16 cellular contexts compared by ENCODE assay signal in genomic region chr21:17370263-17370662, GRCh38.
DNase-seq lines count a peak whose midpoint lies in the region; ATAC-seq and TF ChIP-seq lines count a peak whose summit lies in the region.
"Had no signal": no experiment of that assay in that cellular context is flagged by ENCODE, and none has a peak within 500 bp of the region (broad histone marks: within the 10 kb centered on the region; RNA-seq: fewer than 3 reads in every experiment).

No MANE protein-coding gene starts in this region.

- H3K27ac Mint-ChIP-seq in GM23338: 0 out of 2 replicates have a peak overlapping the region, but pooled peaks have one; percentile 34
- H3K27ac Mint-ChIP-seq: stimulated activated naive CD8-positive, alpha-beta T cell treated with anti-CD3 and anti-CD28 coated beads, Interleukin-15, amount 100 ng/mL, for 72 hours; T-helper 2 cell treated with Interferon-gamma antibody and Interleukin-4, amounts not matched to agents 5 μg/mL and 100 μg/mL, for 36 hours had no signal

- TF ChIP-seq CTCF in GM23338 (conservative IDR thresholded peaks at IDR 0.05; ENCODE audit: low read depth in 2 of 2) (no peak), esophagus squamous epithelium (IDR thresholded peaks at IDR 0.05) (no peak), WERI-Rb-1 (IDR thresholded peaks at IDR 0.05; ENCODE audit: low read depth, low read length) (no peak)

- H3K4ac ChIP-seq in trophoblast cell (ENCODE audit: low read depth, low read length) (no peak overlapping the region), mesenchymal stem cell (ENCODE audit: low read depth in 1 of 2, low read length in 2 of 2) (no peak overlapping the region)

- no peaks in the 10 kb centered on the region for H3K27me3 Mint-ChIP-seq in GM23338 (ENCODE audit: insufficient read depth, low read depth, poor library complexity)

- H3K79me2 ChIP-seq in GM23338 (replicated peaks; ENCODE audit: insufficient read depth) (no peaks in the 10 kb centered on the region), trophoblast cell (ENCODE audit: control insufficient read depth, insufficient read depth, low read length, poor library complexity) (no peaks in the 10 kb centered on the region)

- no peaks in the 10 kb centered on the region for H3K9me2 ChIP-seq in GM23338 (ENCODE audit: insufficient read depth)

- H3K4me1 Mint-ChIP-seq in GM23338: peaks cover 20% of the 10 kb centered on the region
- H3K4me1 Mint-ChIP-seq: stimulated activated naive CD8-positive, alpha-beta T cell treated with anti-CD3 and anti-CD28 coated beads, Interleukin-15, amount 100 ng/mL, for 72 hours had no signal

- H3K14ac ChIP-seq in trophoblast cell (ENCODE audit: low read length): no peak overlapping the region
- H3K14ac ChIP-seq in mesenchymal stem cell (ENCODE audit: low read length in 2 of 2): no peak overlapping the region

- H4K91ac ChIP-seq in trophoblast cell (ENCODE audit: low read depth, low read length): no peak overlapping the region
- no peak overlapping the region for H4K91ac ChIP-seq in mesenchymal stem cell (ENCODE audit: low read length)

- peaks cover 12% of the 10 kb centered on the region for H3K9me3 Mint-ChIP-seq in GM23338
- H3K9me3 Mint-ChIP-seq: T-helper 2 cell treated with Interferon-gamma antibody and Interleukin-4, amounts not matched to agents 5 μg/mL and 100 μg/mL, for 36 hours had no signal

- H3K79me1 ChIP-seq in trophoblast cell (ENCODE audit: low read length) (no peaks in the 10 kb centered on the region), mesenchymal stem cell (replicated peaks; ENCODE audit: low read length, poor library complexity, severe bottlenecking) (no peaks in the 10 kb centered on the region)

- no peaks in the 10 kb centered on the region for H3K9me3 ChIP-seq in esophagus squamous epithelium
- no peaks in the 10 kb centered on the region for H3K9me3 ChIP-seq in trophoblast cell (ENCODE audit: insufficient read depth, low read depth, low read length)
- no peaks in the 10 kb centered on the region for H3K9me3 ChIP-seq in WERI-Rb-1 (ENCODE audit: severe bottlenecking)
- no peaks in the 10 kb centered on the region for H3K9me3 ChIP-seq in mesenchymal stem cell (ENCODE audit: control insufficient read depth, low read length)
- H3K9me3 ChIP-seq: colonic mucosa, gastroesophageal sphincter had no signal

- ATAC-seq in GM23338: peak; percentile 25; the same call in 1 of the 3 replicates
- ATAC-seq: gastroesophageal sphincter; stimulated activated naive CD8-positive, alpha-beta T cell treated with anti-CD3 and anti-CD28 coated beads, Interleukin-15, amount 100 ng/mL, for 72 hours had no signal

- H4K20me1 ChIP-seq in GM23338 (replicated peaks; ENCODE audit: insufficient read depth): no peaks in the 10 kb centered on the region

- H4K12ac ChIP-seq in trophoblast cell (ENCODE audit: low read depth, low read length): no peak overlapping the region

- H3K27me3 ChIP-seq in GM23338 (ENCODE audit: insufficient read depth) (no peaks in the 10 kb centered on the region), esophagus squamous epithelium (no peaks in the 10 kb centered on the region), trophoblast cell (ENCODE audit: insufficient read depth, low read length) (no peaks in the 10 kb centered on the region), WERI-Rb-1 (ENCODE audit: insufficient read depth, low read depth, severe bottlenecking) (no peaks in the 10 kb centered on the region), mesenchymal stem cell (ENCODE audit: control insufficient read depth in 1 of 2, insufficient read depth in 1 of 2, low read length in 2 of 2) (no peaks in the 10 kb centered on the region)
- H3K27me3 ChIP-seq: colonic mucosa, gastroesophageal sphincter, neural progenitor cell had no signal

- H3K36me3 ChIP-seq in GM23338 (ENCODE audit: insufficient read depth) (no peaks in the 10 kb centered on the region), esophagus squamous epithelium (no peaks in the 10 kb centered on the region), trophoblast cell (ENCODE audit: control insufficient read depth in 1 of 2, insufficient read depth in 2 of 2, low read length in 2 of 2) (no peaks in the 10 kb centered on the region), WERI-Rb-1 (no peaks in the 10 kb centered on the region), mesenchymal stem cell (ENCODE audit: control insufficient read depth in 1 of 2, insufficient read depth in 2 of 2, low read depth in 1 of 2, low read length in 2 of 2) (no peaks in the 10 kb centered on the region)
- H3K36me3 ChIP-seq: colonic mucosa, gastroesophageal sphincter, neural progenitor cell had no signal

- H2BK5ac ChIP-seq in trophoblast cell (ENCODE audit: low read depth, low read length, poor library complexity) (no peak overlapping the region), mesenchymal stem cell (ENCODE audit: low read depth, low read length, poor library complexity, severe bottlenecking) (no peak overlapping the region)

- H3K23ac ChIP-seq in trophoblast cell (ENCODE audit: low read length): no peak overlapping the region
- H3K23ac ChIP-seq in mesenchymal stem cell (ENCODE audit: low read length in 2 of 2): no peak overlapping the region

- TF ChIP-seq POLR2A in esophagus squamous epithelium (IDR thresholded peaks at IDR 0.05): no peak

- H3K27ac ChIP-seq in GM23338 (ENCODE audit: low read depth) (no peak overlapping the region), esophagus squamous epithelium (peak overlapping the region; percentile 50 to 77 (median 65)), trophoblast cell (ENCODE audit: low read depth, low read length) (no peak overlapping the region), WERI-Rb-1 (no peak overlapping the region), mesenchymal stem cell (ENCODE audit: low read length, poor library complexity, severe bottlenecking) (no peak overlapping the region)
- H3K27ac ChIP-seq: colonic mucosa, gastroesophageal sphincter, neural progenitor cell had no signal

- H3F3A ChIP-seq in GM23338 (replicated peaks; ENCODE audit: low read depth): no peaks in the 10 kb centered on the region

- no peak overlapping the region for H3K18ac ChIP-seq in trophoblast cell (ENCODE audit: low read length)
- H3K18ac ChIP-seq in mesenchymal stem cell (ENCODE audit: low read depth in 1 of 2, low read length in 2 of 2): no peak overlapping the region

- peaks cover 13% of the 10 kb centered on the region for H3K36me3 Mint-ChIP-seq in GM23338 (ENCODE audit: low read depth)
- H3K36me3 Mint-ChIP-seq: neural progenitor cell had no signal

- H2AK5ac ChIP-seq in trophoblast cell (ENCODE audit: low read length) (no peak overlapping the region), mesenchymal stem cell (ENCODE audit: low read length, severe bottlenecking) (no peak overlapping the region)

- H4K8ac ChIP-seq in trophoblast cell (ENCODE audit: low read depth, low read length) (peak overlapping the region; percentile 7), mesenchymal stem cell (ENCODE audit: low read length) (no peak overlapping the region)

- WGBS in esophagus squamous epithelium, 2 donors: 19 to 51% methylated on average over 4 to 5 of the region's 5 CpGs
- WGBS in trophoblast cell (ENCODE audit: extremely low coverage, insufficient coverage, insufficient read length): no CpG with 5 or more reads among the region's 5 CpGs
- WGBS in mesenchymal stem cell: 86% methylated on average over 4 of the region's 5 CpGs

- no peak overlapping the region for H3K4me3 Mint-ChIP-seq in GM23338
- H3K4me3 Mint-ChIP-seq: neural progenitor cell; stimulated activated naive CD8-positive, alpha-beta T cell treated with anti-CD3 and anti-CD28 coated beads, Interleukin-15, amount 100 ng/mL, for 72 hours; T-helper 2 cell treated with Interferon-gamma antibody and Interleukin-4, amounts not matched to agents 5 μg/mL and 100 μg/mL, for 36 hours had no signal

- no peak overlapping the region for H2BK15ac ChIP-seq in mesenchymal stem cell (ENCODE audit: low read depth, poor library complexity, severe bottlenecking)

- H2AFZ ChIP-seq in GM23338 (no peak overlapping the region), trophoblast cell (ENCODE audit: insufficient read depth, low read length, poor library complexity) (no peak overlapping the region), mesenchymal stem cell (ENCODE audit: low read depth, low read length) (no peak overlapping the region)
- H2AFZ ChIP-seq: neural progenitor cell had no signal

- H2BK12ac ChIP-seq in trophoblast cell (ENCODE audit: low read length) (no peak overlapping the region), mesenchymal stem cell (ENCODE audit: low read length in 2 of 2) (no peak overlapping the region)

- H3K9ac ChIP-seq in trophoblast cell (ENCODE audit: low read length) (no peak overlapping the region), mesenchymal stem cell (ENCODE audit: low read length) (no peak overlapping the region)
- H3K9ac ChIP-seq: neural progenitor cell had no signal

- no peak overlapping the region for H3K4me3 ChIP-seq in GM23338
- H3K4me3 ChIP-seq in esophagus squamous epithelium: no peak overlapping the region
- H3K4me3 ChIP-seq in trophoblast cell (ENCODE audit: low read depth, low read length): no peak overlapping the region
- no peak overlapping the region for H3K4me3 ChIP-seq in WERI-Rb-1 (ENCODE audit: low read depth, low read length)
- no peak overlapping the region for H3K4me3 ChIP-seq in mesenchymal stem cell (ENCODE audit: insufficient read depth in 1 of 2, low read depth in 1 of 2, low read length in 2 of 2)
- H3K4me3 ChIP-seq: colonic mucosa, gastroesophageal sphincter, neural progenitor cell had no signal

- H2BK120ac ChIP-seq in trophoblast cell (ENCODE audit: insufficient read depth, low read length, poor library complexity) (no peak overlapping the region), mesenchymal stem cell (ENCODE audit: low read depth, low read length) (no peak overlapping the region)

- DNase-seq in GM23338 (ENCODE audit: low spot score) (peak; percentile 24), NCI-H69 (lab: John Stamatoyannopoulos, UW) (peak; percentile 41), esophagus squamous epithelium (lab: John Stamatoyannopoulos, UW) (no peak), trophoblast cell (no peak), NCI-H526 treated with DMSO at 0.1 percent for 48 hours (lab: John Stamatoyannopoulos, UW) (no peak), WERI-Rb-1 (no peak), mesenchymal stem cell (no peak)
- DNase-seq: activated naive CD4-positive, alpha-beta T cell treated with Interleukin-2 at 50 U/mL for 16 hours; colonic mucosa; NCI-H2029; NCI-H524 treated with DMSO at 0.1 percent for 48 hours; OCI-M1; stimulated activated naive CD8-positive, alpha-beta T cell treated with anti-CD3 and anti-CD28 coated beads, Interleukin-15, amount 100 ng/mL, for 72 hours had no signal

- H3K4me1 ChIP-seq in GM23338 (ENCODE audit: insufficient read depth) (peaks cover 8% of the 10 kb centered on the region; the same call in 1 of the 2 replicates), esophagus squamous epithelium (peaks cover 0 to 32% (median 6%) of the 10 kb centered on the region in 3 donors), trophoblast cell (ENCODE audit: control insufficient read depth in 1 of 2, insufficient read depth in 2 of 2, low read length in 2 of 2) (peaks cover 2 to 3% of the 10 kb centered on the region in 2 experiments), mesenchymal stem cell (ENCODE audit: control insufficient read depth, insufficient read depth, low read depth, low read length) (no peaks in the 10 kb centered on the region)
- H3K4me1 ChIP-seq: colonic mucosa, gastroesophageal sphincter had no signal

- intact Hi-C loops in esophagus squamous epithelium (cut with DNase I): no loop called here

- H3K4me2 ChIP-seq in GM23338 (0 out of 2 replicates have a peak overlapping the region, but pooled peaks have one; percentile 11), trophoblast cell (ENCODE audit: low read length) (no peak overlapping the region), mesenchymal stem cell (ENCODE audit: low read length, poor library complexity, severe bottlenecking) (no peak overlapping the region)

Comparison
In these comparisons a context has a peak if more than half of its experiments do, and no peak if none do; other contexts are left out.
1. DNase-seq: peak in GM23338 (single experiment) and NCI-H69 (single experiment); none in esophagus squamous epithelium (single experiment), trophoblast cell (0 of 2), NCI-H526 treated with DMSO at 0.1 percent for 48 hours (single experiment), WERI-Rb-1 (single experiment) and mesenchymal stem cell (single experiment).
2. H3K27ac ChIP-seq: peak in esophagus squamous epithelium (4 of 4); none in GM23338 (single experiment), trophoblast cell (single experiment), WERI-Rb-1 (single experiment) and mesenchymal stem cell (single experiment).